Comparison of ENCODE assay signal across 9 cellular contexts in the genomic region with DNA sequence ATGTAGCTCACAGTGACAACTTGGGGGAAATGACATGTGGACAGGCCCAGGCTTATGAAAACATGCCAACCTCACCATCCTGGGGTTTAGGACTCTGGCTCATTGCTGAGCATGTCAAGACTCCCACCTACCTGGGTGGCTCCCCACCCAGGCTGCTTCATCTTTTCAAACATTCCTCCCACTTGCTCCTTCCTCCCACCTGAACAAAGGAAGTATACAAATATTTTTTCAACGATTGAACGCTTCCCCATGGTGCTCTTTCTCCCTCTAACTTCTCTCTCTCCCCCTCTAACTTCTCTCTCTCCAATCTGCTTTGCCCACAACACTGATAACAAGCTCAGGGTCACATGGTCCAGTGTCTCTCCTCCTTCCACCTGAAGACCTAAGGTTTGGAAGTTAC. TPM values are rescaled to one million over a fixed set of nuclear protein-coding genes. Genes with fewer than 3 reads are reported as not detected.
"Had no signal": no experiment of that assay in that cellular context is flagged by ENCODE, and none has a peak within 500 bp of the region (broad histone marks: within the 10 kb centered on the region; RNA-seq: fewer than 3 reads in every experiment).

No MANE protein-coding gene starts in this region.

- H3K27ac ChIP-seq: GM23248 had no signal

- H3K9ac ChIP-seq: GM23248 had no signal

- H2AFZ ChIP-seq: GM23248 had no signal

- H3K4me3 ChIP-seq: GM23248, K562 had no signal

- DNase-seq: GM23248, GOT3, H9, HCEC 1CT, HFFc6, IMR-90, KG1 had no signal

- H3K9me3 Mint-ChIP-seq: H9, HFFc6 had no signal

- H3K27ac Mint-ChIP-seq: H9, HFFc6 had no signal

- H3K4me3 Mint-ChIP-seq: H9, HFFc6 had no signal

- ATAC-seq: K562 had no signal

RNA-seq across cellular contexts. Expression of a gene that starts 27.7 kb away (rescaled TPM):
- total RNA-seq: HT-29 had no signal

RNA-seq across cellular contexts. Expression of a gene that starts 34.8 kb away (rescaled TPM):
- total RNA-seq: HFFc6, HT-29, IMR-90 had no signal
